Comparison of ENCODE assay signal across 4 cellular contexts in genomic region chr3:154716170-154716569, GRCh38.
TF ChIP-seq lines count a peak whose summit lies in the region.

No MANE protein-coding gene starts in this region.

TF ChIP-seq in HepG2, 621 proteins besides CTCF, POLR2A, EP300 and RAD21 (continues in another document):
- TF ChIP-seq PLSCR1 (CRISPR knock-in tag; IDR thresholded peaks at IDR 0.05; ENCODE audit: borderline replicate concordance), result no peak
- TF ChIP-seq SIX1 (CRISPR knock-in tag; IDR thresholded peaks at IDR 0.05; ENCODE audit: borderline replicate concordance), result no peak
- TF ChIP-seq ARID4A (CRISPR knock-in tag; IDR thresholded peaks at IDR 0.05; ENCODE audit: borderline replicate concordance), result no peak
- no peak for TF ChIP-seq ETV6 (CRISPR knock-in tag; conservative IDR thresholded peaks at IDR 0.05)
- TF ChIP-seq MAFF (IDR thresholded peaks at IDR 0.05; ENCODE audit: low read depth, low read length), result peak; percentile 72
- TF ChIP-seq NFE2 (CRISPR knock-in tag; IDR thresholded peaks at IDR 0.05), result no peak

TF ChIP-seq in A549, 52 proteins besides CTCF, POLR2A, EP300 and RAD21:
- TF ChIP-seq GATA3 (IDR thresholded peaks at IDR 0.05; ENCODE audit: borderline replicate concordance) (no peak), FOSL2 (IDR thresholded peaks at IDR 0.05) (no peak), FOSL2 (CRISPR knock-in tag; IDR thresholded peaks at IDR 0.05) (no peak), RCOR1 (IDR thresholded peaks at IDR 0.05; ENCODE audit: low read depth, low read length) (no peak), MAZ (IDR thresholded peaks at IDR 0.05; ENCODE audit: borderline replicate concordance, low read depth, low read length) (no peak), NPAS2 (CRISPR knock-in tag; IDR thresholded peaks at IDR 0.05; ENCODE audit: borderline replicate concordance) (no peak), RNF2 (IDR thresholded peaks at IDR 0.05; ENCODE audit: borderline replicate concordance, low read depth) (no peak), REST (IDR thresholded peaks at IDR 0.05) (no peak), MAFK (IDR thresholded peaks at IDR 0.05; ENCODE audit: partially characterized antibody) (peak; percentile 64)

TF ChIP-seq in IMR-90, 13 proteins besides CTCF, POLR2A, EP300 and RAD21:
- no peak for TF ChIP-seq RFX5 (IDR thresholded peaks at IDR 0.05; ENCODE audit: low read depth, low read length)
- TF ChIP-seq MAFK (IDR thresholded peaks at IDR 0.05; ENCODE audit: low read depth, low read length), result peak; percentile 54

TF ChIP-seq in K562, 482 proteins besides CTCF, POLR2A, EP300 and RAD21:
- TF ChIP-seq YBX1 (IDR thresholded peaks at IDR 0.05), result no peak
- no peak for TF ChIP-seq PHF20 (IDR thresholded peaks at IDR 0.05; ENCODE audit: partially characterized antibody)
- peak; percentile 26; the same call in 1 of the 2 replicates for TF ChIP-seq MAFF (IDR thresholded peaks at IDR 0.05; ENCODE audit: low read length)
- peak; percentile 48; the same call in 1 of the 2 replicates for TF ChIP-seq ZNF316 (IDR thresholded peaks at IDR 0.05)
- TF ChIP-seq MAFG (tag; conservative IDR thresholded peaks at IDR 0.05), result 0 out of 2 replicates have a peak, but pooled peaks have one; percentile 8
- TF ChIP-seq MTA1 (IDR thresholded peaks at IDR 0.05; ENCODE audit: borderline replicate concordance), result no peak
- TF ChIP-seq C11orf30 (IDR thresholded peaks at IDR 0.05; ENCODE audit: low read depth), result peak; percentile 17; the same call in 1 of the 2 replicates
- TF ChIP-seq ZNF140 (CRISPR knock-in tag; IDR thresholded peaks at IDR 0.05), result no peak
- TF ChIP-seq CREB3 (tag; conservative IDR thresholded peaks at IDR 0.05; ENCODE audit: low read depth), result no peak
- no peak for TF ChIP-seq ZNF24 (IDR thresholded peaks at IDR 0.05)
